ENCODE assay signal across 8 cellular contexts in genomic region chr5:116453920-116454319, GRCh38.
DNase-seq lines count a peak whose midpoint lies in the region; ATAC-seq and TF ChIP-seq lines count a peak whose summit lies in the region.
"Had no signal": no experiment of that assay in that cellular context is flagged by ENCODE, and none has a peak within 500 bp of the region (broad histone marks: within the 10 kb centered on the region; RNA-seq: fewer than 3 reads in every experiment).

No MANE protein-coding gene starts in this region.

- H4K20me1 ChIP-seq in PC-3 (ENCODE audit: low read length) = no peaks in the 10 kb centered on the region

- no peak overlapping the region for H2AFZ ChIP-seq in PC-3 (ENCODE audit: low read length)

- H3K27ac ChIP-seq in HEK293 (ENCODE audit: extremely low read depth, low read depth, low read length) (peak overlapping the region; percentile 34; the same call in 1 of the 2 replicates), PC-3 (ENCODE audit: low read length) (no peak overlapping the region), substantia nigra (ENCODE audit: low read depth, low read length, poor library complexity, severe bottlenecking) (peak overlapping the region; percentile 78)
- H3K27ac ChIP-seq in effector memory CD4-positive, alpha-beta T cell (ENCODE audit: insufficient read depth, low read length, poor library complexity, severe bottlenecking) = no peak overlapping the region

- H3K4me3 ChIP-seq in HEK293 (ENCODE audit: low read depth, low read length) (no peak overlapping the region), PC-3 (ENCODE audit: low read length) (no peak overlapping the region)
- no peak overlapping the region for H3K4me3 ChIP-seq in effector memory CD4-positive, alpha-beta T cell (ENCODE audit: insufficient read depth, low read depth, low read length, poor library complexity, severe bottlenecking)

- POLR2A ChIA-PET in HEK293 (lab: Yijun Ruan, JAX) (interaction anchor here (0.7 kb wide), 1 partner anchor 312 kb away, joined by 3 read pairs; no protein-coding TSS in a partner anchor), PC-3 (lab: Charles Lee; ENCODE audit: unreplicated experiment) (no interaction called here)

- H3K79me2 ChIP-seq in PC-3 (ENCODE audit: low read length) = no peaks in the 10 kb centered on the region

- no peak overlapping the region for H3K9ac ChIP-seq in PC-3 (ENCODE audit: low read length)

- H3K27me3 ChIP-seq in PC-3 (ENCODE audit: low read length) = no peaks in the 10 kb centered on the region
- H3K27me3 ChIP-seq in effector memory CD4-positive, alpha-beta T cell (replicated peaks; ENCODE audit: control insufficient read depth, insufficient read depth, low read length, poor library complexity, severe bottlenecking) = no peaks in the 10 kb centered on the region

- TF ChIP-seq CTCF in HEK293 (tag by site-specific recombination; IDR thresholded peaks at IDR 0.05) (no peak), PC-3 (conservative IDR thresholded peaks at IDR 0.05; ENCODE audit: low read depth, low read length) (no peak)

- H3F3A ChIP-seq in PC-3 (ENCODE audit: low read length, unreplicated experiment) = no peaks in the 10 kb centered on the region

- ATAC-seq in PC-3 (peak; percentile 29; the same call in 1 of the 2 replicates), HG03095 (IDR thresholded peaks at IDR 0.05; ENCODE audit: unreplicated experiment) (no peak), GM18502 (IDR thresholded peaks at IDR 0.05; ENCODE audit: poor library complexity, unreplicated experiment) (no peak)

- H3K4me2 ChIP-seq in PC-3 (ENCODE audit: low read length) = no peak overlapping the region

- no peaks in the 10 kb centered on the region for H3K9me2 ChIP-seq in PC-3 (replicated peaks; ENCODE audit: low read length)

- no peak for DNase-seq in PC-3
- peak; percentile 18 for DNase-seq in hepatic stellate cell (ENCODE audit: low spot score)
- DNase-seq in substantia nigra (lab: John Stamatoyannopoulos, UW) = peak in 22 of 49 donors; percentile 9 to 64 (median 32)
- no peak for DNase-seq in effector memory CD4-positive, alpha-beta T cell
- DNase-seq: NCI-H1105 had no signal

- BruUV-seq in PC-3 (replicated peaks; lab: Mats Ljungman, UMichigan) = no TSS peak

- H3K9me3 ChIP-seq in HEK293 (ENCODE audit: control insufficient read depth, insufficient read depth, low read depth, low read length) (no peaks in the 10 kb centered on the region), PC-3 (ENCODE audit: low read length) (no peaks in the 10 kb centered on the region)
- H3K9me3 ChIP-seq in effector memory CD4-positive, alpha-beta T cell (ENCODE audit: control insufficient read depth, low read length) = no peaks in the 10 kb centered on the region

- H3K36me3 ChIP-seq in HEK293 (ENCODE audit: control insufficient read depth in 2 of 2, insufficient read depth in 1 of 2, low read length in 2 of 2) (peaks cover 0 to 30% of the 10 kb centered on the region in 2 experiments; a peak in 1 of 3 replicates), PC-3 (ENCODE audit: low read depth, low read length) (no peaks in the 10 kb centered on the region)
- no peaks in the 10 kb centered on the region for H3K36me3 ChIP-seq in effector memory CD4-positive, alpha-beta T cell (ENCODE audit: control insufficient read depth, insufficient read depth, low read length)

- peaks cover 31% of the 10 kb centered on the region for H3K4me1 ChIP-seq in HEK293 (ENCODE audit: control insufficient read depth, insufficient read depth, low read length)
- no peaks in the 10 kb centered on the region for H3K4me1 ChIP-seq in PC-3 (ENCODE audit: insufficient read depth, low read length)
- no peaks in the 10 kb centered on the region for H3K4me1 ChIP-seq in effector memory CD4-positive, alpha-beta T cell (ENCODE audit: control insufficient read depth, insufficient read depth, low read length, poor library complexity, severe bottlenecking)

- CTCF ChIA-PET in HEK293 (lab: Yijun Ruan, JAX) (interaction anchor here (0.6 to 0.7 kb wide), 2 partner anchors 10 to 34 kb away, joined by 4 read pairs; no protein-coding TSS in a partner anchor), PC-3 (lab: Charles Lee) (no interaction called here)

- intact Hi-C loops in PC-3 (cut with micrococcal nuclease) = no loop called here

TF ChIP-seq in HEK293, 187 proteins besides CTCF, POLR2A, EP300 and RAD21 (continues in another document):
- TF ChIP-seq GLIS1 (tag by site-specific recombination; IDR thresholded peaks at IDR 0.05) (no peak), HOXA7 (CRISPR knock-in tag; IDR thresholded peaks at IDR 0.05; ENCODE audit: borderline replicate concordance) (no peak), ZNF692 (tag by site-specific recombination; IDR thresholded peaks at IDR 0.05) (no peak), ZNF777 (tag by site-specific recombination; IDR thresholded peaks at IDR 0.05; ENCODE audit: borderline replicate concordance) (no peak), ZNF24 (tag by site-specific recombination; IDR thresholded peaks at IDR 0.05) (no peak), ZBTB6 (tag by site-specific recombination; IDR thresholded peaks at IDR 0.05) (no peak), OVOL3 (tag by site-specific recombination; IDR thresholded peaks at IDR 0.05) (no peak), ZNF132 (tag by site-specific recombination; IDR thresholded peaks at IDR 0.05; ENCODE audit: borderline replicate concordance) (no peak), ZFP3 (tag by site-specific recombination; IDR thresholded peaks at IDR 0.05; ENCODE audit: low read depth) (no peak), ZNF660 (tag by site-specific recombination; IDR thresholded peaks at IDR 0.05) (no peak)
- TF ChIP-seq, protein P1, sequence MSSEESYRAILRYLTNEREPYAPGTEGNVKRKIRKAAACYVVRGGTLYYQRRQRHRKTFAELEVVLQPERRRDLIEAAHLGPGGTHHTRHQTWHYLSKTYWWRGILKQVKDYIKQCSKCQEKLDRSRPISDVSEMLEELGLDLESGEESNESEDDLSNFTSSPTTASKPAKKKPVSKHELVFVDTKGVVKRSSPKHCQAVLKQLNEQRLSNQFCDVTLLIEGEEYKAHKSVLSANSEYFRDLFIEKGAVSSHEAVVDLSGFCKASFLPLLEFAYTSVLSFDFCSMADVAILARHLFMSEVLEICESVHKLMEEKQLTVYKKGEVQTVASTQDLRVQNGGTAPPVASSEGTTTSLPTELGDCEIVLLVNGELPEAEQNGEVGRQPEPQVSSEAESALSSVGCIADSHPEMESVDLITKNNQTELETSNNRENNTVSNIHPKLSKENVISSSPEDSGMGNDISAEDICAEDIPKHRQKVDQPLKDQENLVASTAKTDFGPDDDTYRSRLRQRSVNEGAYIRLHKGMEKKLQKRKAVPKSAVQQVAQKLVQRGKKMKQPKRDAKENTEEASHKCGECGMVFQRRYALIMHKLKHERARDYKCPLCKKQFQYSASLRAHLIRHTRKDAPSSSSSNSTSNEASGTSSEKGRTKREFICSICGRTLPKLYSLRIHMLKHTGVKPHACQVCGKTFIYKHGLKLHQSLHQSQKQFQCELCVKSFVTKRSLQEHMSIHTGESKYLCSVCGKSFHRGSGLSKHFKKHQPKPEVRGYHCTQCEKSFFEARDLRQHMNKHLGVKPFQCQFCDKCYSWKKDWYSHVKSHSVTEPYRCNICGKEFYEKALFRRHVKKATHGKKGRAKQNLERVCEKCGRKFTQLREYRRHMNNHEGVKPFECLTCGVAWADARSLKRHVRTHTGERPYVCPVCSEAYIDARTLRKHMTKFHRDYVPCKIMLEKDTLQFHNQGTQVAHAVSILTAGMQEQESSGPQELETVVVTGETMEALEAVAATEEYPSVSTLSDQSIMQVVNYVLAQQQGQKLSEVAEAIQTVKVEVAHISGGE (tag by site-specific recombination; conservative IDR thresholded peaks at IDR 0.05; ENCODE audit: low read depth) = no peak

Comparison
In these comparisons a context has a peak if more than half of its experiments do, and no peak if none do; other contexts are left out.
1. H3K27ac ChIP-seq: peak in HEK293 (single experiment) and substantia nigra (single experiment); none in PC-3 (single experiment) and effector memory CD4-positive, alpha-beta T cell (single experiment).